32 cellular contexts compared by ENCODE assay signal in genomic region chr11:19398273-19398672, GRCh38.
DNase-seq lines count a peak whose midpoint lies in the region; ATAC-seq, FAIRE-seq and TF ChIP-seq lines count a peak whose summit lies in the region.
"Had no signal": no experiment of that assay in that cellular context is flagged by ENCODE, and none has a peak within 500 bp of the region (broad histone marks: within the 10 kb centered on the region; RNA-seq: fewer than 3 reads in every experiment).

No MANE protein-coding gene starts in this region.

- no peaks in the 10 kb centered on the region for H3K27me3 Mint-ChIP-seq in endodermal cell (ENCODE audit: insufficient read depth)

- no peak overlapping the region for H3K4me3 Mint-ChIP-seq in endodermal cell
- H3K4me3 Mint-ChIP-seq: activated CD4-positive, alpha-beta memory T cell treated with anti-CD3 and anti-CD28 coated beads for 36 hours; activated naive CD4-positive, alpha-beta T cell treated with anti-CD3 and anti-CD28 coated beads, Interleukin-2, amount 10 ng/mL, durations not matched to agents 7 days and 5 days; activated T-helper 1 cell treated with anti-CD3 and anti-CD28 coated beads, Interleukin-12 subunit alpha, Interleukin-12 subunit beta, Interleukin-2, Interleukin-4 antibody, amounts not matched to agents 30 ng/mL and 10 ng/mL and 1 ng/mL, durations not matched to agents 14 hours and 24 hours and 36 hours; naive thymus-derived CD4-positive, alpha-beta T cell had no signal

- H3K9ac ChIP-seq in endodermal cell (ENCODE audit: extremely low read depth, low read length, poor library complexity, severe bottlenecking), result no peak overlapping the region
- H3K9ac ChIP-seq in liver (ENCODE audit: low read depth in 1 of 2, low read length in 2 of 2), result no peak overlapping the region

- no peaks in the 10 kb centered on the region for H3K27me3 ChIP-seq in endodermal cell (ENCODE audit: control insufficient read depth, insufficient read depth, low read length, poor library complexity, severe bottlenecking)
- no peaks in the 10 kb centered on the region for H3K27me3 ChIP-seq in liver (ENCODE audit: control insufficient read depth in 4 of 4, insufficient read depth in 4 of 4, low read length in 3 of 4)
- H3K27me3 ChIP-seq in stomach, result no peaks in the 10 kb centered on the region
- H3K27me3 ChIP-seq: upper lobe of left lung had no signal

- WGBS in endodermal cell (ENCODE audit: insufficient coverage in 1 of 2, insufficient read length in 1 of 2), 2 experiments, result 85 to 87% methylated on average over 4 to 5 of the region's 5 CpGs
- 63% methylated on average over 5 of the region's 5 CpGs for WGBS in liver
- WGBS in stomach, 5 donors, result 69 to 81% (median 73%) methylated on average over 5 of the region's 5 CpGs

- TF ChIP-seq CTCF in endodermal cell (conservative IDR thresholded peaks at IDR 0.05) (no peak), liver (IDR thresholded peaks at IDR 0.05; ENCODE audit: low read depth, low read length, missing input control) (no peak), stomach (IDR thresholded peaks at IDR 0.05) (no peak)

- peaks cover 3% of the 10 kb centered on the region for H3K4me1 Mint-ChIP-seq in endodermal cell
- H3K4me1 Mint-ChIP-seq: activated naive CD4-positive, alpha-beta T cell treated with anti-CD3 and anti-CD28 coated beads, Interleukin-2, amount 10 ng/mL, durations not matched to agents 7 days and 5 days had no signal

- H3K9me3 Mint-ChIP-seq in endodermal cell, result no peaks in the 10 kb centered on the region
- H3K9me3 Mint-ChIP-seq: activated CD4-positive, alpha-beta memory T cell treated with anti-CD3 and anti-CD28 coated beads for 36 hours; activated naive CD4-positive, alpha-beta T cell treated with anti-CD3 and anti-CD28 coated beads, Interleukin-2, amount 10 ng/mL, durations not matched to agents 7 days and 5 days; activated T-helper 1 cell treated with anti-CD3 and anti-CD28 coated beads, Interleukin-12 subunit alpha, Interleukin-12 subunit beta, Interleukin-2, Interleukin-4 antibody, amounts not matched to agents 30 ng/mL and 10 ng/mL and 1 ng/mL, durations not matched to agents 14 hours and 24 hours and 36 hours had no signal

- no peak for TF ChIP-seq EP300 in stomach (IDR thresholded peaks at IDR 0.05)

- no peak overlapping the region for H3K27ac Mint-ChIP-seq in endodermal cell
- H3K27ac Mint-ChIP-seq: activated CD4-positive, alpha-beta memory T cell treated with anti-CD3 and anti-CD28 coated beads for 36 hours; activated naive CD4-positive, alpha-beta T cell treated with anti-CD3 and anti-CD28 coated beads, Interleukin-2, amount 10 ng/mL, durations not matched to agents 7 days and 5 days; activated T-helper 1 cell treated with anti-CD3 and anti-CD28 coated beads, Interleukin-12 subunit alpha, Interleukin-12 subunit beta, Interleukin-2, Interleukin-4 antibody, amounts not matched to agents 30 ng/mL and 10 ng/mL and 1 ng/mL, durations not matched to agents 14 hours and 24 hours and 36 hours; naive thymus-derived CD4-positive, alpha-beta T cell had no signal

- H3K27ac ChIP-seq in endodermal cell (ENCODE audit: low read depth, low read length), result no peak overlapping the region
- H3K27ac ChIP-seq in liver (ENCODE audit: low read depth in 1 of 2, low read length in 2 of 2), result peak overlapping the region; percentile 60 to 71
- H3K27ac ChIP-seq in stomach, result peak overlapping the region in 3 of 5 donors; percentile 3 to 48 (median 13)
- H3K27ac ChIP-seq: C4-2B, spleen, upper lobe of left lung had no signal

- DNase-seq in HTR-8/SVneo (ENCODE audit: insufficient read length, low spot score), result no peak
- DNase-seq in endodermal cell, result peak; percentile 25
- no peak for DNase-seq in stomach
- DNase-seq in Right ventricle myocardium superior, result no peak
- DNase-seq: activated CD4-positive, alpha-beta memory T cell treated with anti-CD3 and anti-CD28 coated beads for 36 hours; activated CD8-positive, alpha-beta memory T cell treated with anti-CD3 and anti-CD28 coated beads, Interleukin-2, amount 50 U/mL, for 4 hours; activated naive CD4-positive, alpha-beta T cell treated with anti-CD3 and anti-CD28 coated beads, Interleukin-2, amount 10 ng/mL, durations not matched to agents 7 days and 5 days; effector CD8-positive, alpha-beta T cell; erythroblast; foreskin melanocyte; hippocampal formation; KG1; naive thymus-derived CD4-positive, alpha-beta T cell; NCI-H1436; NCI-H2081 treated with DMSO at 0.1 percent for 48 hours; NCI-H345; NCI-H748 treated with DMSO at 0.1 percent for 48 hours; occipital lobe; RPMI8226; spleen; T-helper 1 cell; upper lobe of left lung had no signal

- no peak for TF ChIP-seq POLR2A in stomach (IDR thresholded peaks at IDR 0.05)

- H3K36me3 ChIP-seq in endodermal cell (ENCODE audit: control insufficient read depth, insufficient read depth, low read length) (no peaks in the 10 kb centered on the region), liver (ENCODE audit: control insufficient read depth in 4 of 4, insufficient read depth in 3 of 4, low read depth in 1 of 4, low read length in 3 of 4) (no peaks in the 10 kb centered on the region), stomach (no peaks in the 10 kb centered on the region)
- H3K36me3 ChIP-seq: spleen, upper lobe of left lung had no signal

- no peaks in the 10 kb centered on the region for H3K4me1 ChIP-seq in endodermal cell (ENCODE audit: control insufficient read depth, insufficient read depth, low read length)
- peaks cover 1 to 24% (median 18%) of the 10 kb centered on the region in 4 donors for H3K4me1 ChIP-seq in liver (ENCODE audit: control insufficient read depth in 4 of 4, insufficient read depth in 4 of 4, low read length in 3 of 4)
- peaks cover 0 to 14% (median 7%) of the 10 kb centered on the region in 4 donors for H3K4me1 ChIP-seq in stomach
- H3K4me1 ChIP-seq: upper lobe of left lung had no signal

- H3K4me3 ChIP-seq in endodermal cell (ENCODE audit: low read length) (no peak overlapping the region), liver (ENCODE audit: low read depth in 1 of 3, low read length in 3 of 3) (no peak overlapping the region), stomach (no peak overlapping the region)
- H3K4me3 ChIP-seq: spleen, upper lobe of left lung had no signal

- no peak for TF ChIP-seq RAD21 in liver (IDR thresholded peaks at IDR 0.05)

- FAIRE-seq in HTR-8/SVneo (lab: Jason Lieb, UNC), result peak; percentile 52
- FAIRE-seq: bronchial epithelial cell, colon, D721Med, GM12891 had no signal

- intact Hi-C loops in stomach (cut with DNase I; ENCODE audit: low total_unique reads) (no loop called here), Right ventricle myocardium superior (cut with DNase I) (no loop called here)

- no peaks in the 10 kb centered on the region for H3K36me3 Mint-ChIP-seq in endodermal cell (ENCODE audit: low read depth)
- H3K36me3 Mint-ChIP-seq: activated CD4-positive, alpha-beta memory T cell treated with anti-CD3 and anti-CD28 coated beads for 36 hours; activated naive CD4-positive, alpha-beta T cell treated with anti-CD3 and anti-CD28 coated beads, Interleukin-2, amount 10 ng/mL, durations not matched to agents 7 days and 5 days; naive thymus-derived CD4-positive, alpha-beta T cell had no signal

- ATAC-seq in GM19035 (IDR thresholded peaks at IDR 0.05; ENCODE audit: unreplicated experiment) (no peak), HG03280 (IDR thresholded peaks at IDR 0.05; ENCODE audit: unreplicated experiment) (no peak), Right ventricle myocardium superior (ENCODE audit: poor library complexity) (no peak)
- ATAC-seq: activated CD4-positive, CD25-positive, alpha-beta regulatory T cell treated with anti-CD3 and anti-CD28 coated beads, Interleukin-2, amount 50 U/mL, for 24 hours; naive thymus-derived CD4-positive, alpha-beta T cell had no signal

- H3K9me3 ChIP-seq in endodermal cell (ENCODE audit: control insufficient read depth, low read length) (no peaks in the 10 kb centered on the region), liver (ENCODE audit: control insufficient read depth in 4 of 4, low read length in 3 of 4) (no peaks in the 10 kb centered on the region), stomach (no peaks in the 10 kb centered on the region)
- H3K9me3 ChIP-seq: spleen, upper lobe of left lung had no signal

TF ChIP-seq in liver, 16 proteins besides CTCF, POLR2A, EP300 and RAD21:
- TF ChIP-seq JUND (IDR thresholded peaks at IDR 0.05) (no peak), ZBTB33 (IDR thresholded peaks at IDR 0.05) (no peak), TAF1 (conservative IDR thresholded peaks at IDR 0.05) (no peak), HNF4G (IDR thresholded peaks at IDR 0.05) (no peak), ATF3 (IDR thresholded peaks at IDR 0.05) (no peak), MAX (IDR thresholded peaks at IDR 0.05) (no peak), YY1 (IDR thresholded peaks at IDR 0.05) (no peak), FOXA1 (IDR thresholded peaks at IDR 0.05) (no peak), SP1 (IDR thresholded peaks at IDR 0.05) (no peak), FOXA2 (IDR thresholded peaks at IDR 0.05) (no peak), GABPA (IDR thresholded peaks at IDR 0.05 in 1 of 2, conservative IDR thresholded peaks at IDR 0.05 in 1 of 2) (no peak)
